Comparison of ENCODE assay signal across 8 cellular contexts in the genomic region with DNA sequence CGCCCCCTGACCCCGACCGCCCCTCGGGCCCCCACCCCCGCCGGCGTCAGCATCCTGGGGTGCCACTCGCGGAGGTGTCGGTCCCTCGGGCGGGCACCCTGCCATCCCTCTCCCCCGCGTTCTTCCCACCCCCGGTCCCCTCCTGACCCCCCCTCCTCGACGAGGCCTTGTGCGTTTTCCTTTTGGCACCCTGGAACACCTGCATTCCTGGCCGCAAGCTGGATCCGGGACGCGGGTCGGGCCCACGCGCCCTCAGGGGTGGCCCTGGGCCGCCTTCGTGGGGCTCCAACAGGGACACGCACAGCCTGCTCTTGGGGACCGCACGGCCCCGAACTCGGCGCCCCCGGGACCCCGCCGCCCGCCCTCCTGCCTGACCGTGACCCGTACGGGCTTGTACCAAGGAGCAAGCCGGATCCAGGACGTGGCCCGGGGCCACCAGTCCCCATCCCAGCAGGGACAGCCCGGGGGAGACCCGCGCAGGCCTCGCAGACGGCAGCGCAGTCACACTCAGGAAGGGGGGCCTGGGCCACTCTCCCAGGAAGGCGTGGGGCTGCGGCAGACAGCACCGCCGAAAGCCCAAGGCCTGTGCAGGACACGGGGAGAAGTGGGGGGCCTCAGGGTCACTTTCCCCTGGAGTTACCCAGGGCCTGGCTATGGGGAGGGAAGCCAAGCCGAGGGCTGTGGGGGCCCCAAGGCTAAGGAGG. TPM values are rescaled to one million over a fixed set of nuclear protein-coding genes. Genes with fewer than 3 reads are reported as not detected.
DNase-seq lines count a peak whose midpoint lies in the region; ATAC-seq and TF ChIP-seq lines count a peak whose summit lies in the region.

No MANE protein-coding gene starts in this region.

- H3K9me3 Mint-ChIP-seq in IgD-negative memory B cell = no peaks in the 10 kb centered on the region
- no peaks in the 10 kb centered on the region for H3K9me3 Mint-ChIP-seq in T-helper 2 cell treated with Interferon-gamma antibody and Interleukin-4, amounts not matched to agents 5 μg/mL and 100 μg/mL, for 36 hours

- no peaks in the 10 kb centered on the region for H3K27me3 Mint-ChIP-seq in IgD-negative memory B cell
- no peaks in the 10 kb centered on the region for H3K27me3 Mint-ChIP-seq in T-helper 2 cell treated with Interferon-gamma antibody and Interleukin-4, amounts not matched to agents 5 μg/mL and 100 μg/mL, for 36 hours (ENCODE audit: low read depth)

- H3K27ac ChIP-seq in mesenchymal stem cell (ENCODE audit: low read length, poor library complexity, severe bottlenecking) = no peak overlapping the region

- H2BK120ac ChIP-seq in mesenchymal stem cell (ENCODE audit: low read depth, low read length) = peak overlapping the region; percentile 75

- DNase-seq in AG08396 (ENCODE audit: low spot score) (peak; percentile 53), cardiac fibroblast (ENCODE audit: low read depth in 2 of 2) (no peak), mesenchymal stem cell (no peak), KG1 (lab: John Stamatoyannopoulos, UW) (no peak), pons (ENCODE audit: low spot score) (no peak)
- no peak for DNase-seq in T-helper 2 cell treated with Interferon-gamma antibody and Interleukin-4, amounts not matched to agents 5 μg/mL and 100 μg/mL, for 36 hours (ENCODE audit: low spot score)

- peak overlapping the region; percentile 36 for H3K9ac ChIP-seq in mesenchymal stem cell (ENCODE audit: low read length)

- H3K14ac ChIP-seq in mesenchymal stem cell (ENCODE audit: low read length in 2 of 2) = peak overlapping the region in 1 of 2 experiments; percentile 55

- H2BK12ac ChIP-seq in mesenchymal stem cell (ENCODE audit: low read length in 2 of 2) = peak overlapping the region in 1 of 2 experiments; percentile 21

- TF ChIP-seq CTCF in cardiac fibroblast (IDR thresholded peaks at IDR 0.05; ENCODE audit: low read depth, low read length) = no peak

- H3K4me3 ChIP-seq in cardiac fibroblast (replicated peaks in 1 of 2; ENCODE audit: low read depth in 2 of 2, low read length in 2 of 2) (peak overlapping the region; percentile 29 to 58), mesenchymal stem cell (ENCODE audit: insufficient read depth in 1 of 2, low read depth in 1 of 2, low read length in 2 of 2) (peak overlapping the region; percentile 62 to 75)

- no peaks in the 10 kb centered on the region for H3K36me3 Mint-ChIP-seq in IgD-negative memory B cell
- H3K36me3 Mint-ChIP-seq in T-helper 2 cell treated with Interferon-gamma antibody and Interleukin-4, amounts not matched to agents 5 μg/mL and 100 μg/mL, for 36 hours (ENCODE audit: low read depth) = no peaks in the 10 kb centered on the region

- H3K27ac Mint-ChIP-seq in IgD-negative memory B cell = no peak overlapping the region
- no peak overlapping the region for H3K27ac Mint-ChIP-seq in T-helper 2 cell treated with Interferon-gamma antibody and Interleukin-4, amounts not matched to agents 5 μg/mL and 100 μg/mL, for 36 hours

- no peak overlapping the region for H3K23ac ChIP-seq in mesenchymal stem cell (ENCODE audit: low read length in 2 of 2)

- peak overlapping the region; percentile 44 for H4K91ac ChIP-seq in mesenchymal stem cell (ENCODE audit: low read length)

- no peaks in the 10 kb centered on the region for H3K9me3 ChIP-seq in mesenchymal stem cell (ENCODE audit: control insufficient read depth, low read length)

- peak overlapping the region in 3 of 4 donors; percentile 48 to 77 (median 60) for H3K4me3 Mint-ChIP-seq in IgD-negative memory B cell
- no peak overlapping the region for H3K4me3 Mint-ChIP-seq in T-helper 2 cell treated with Interferon-gamma antibody and Interleukin-4, amounts not matched to agents 5 μg/mL and 100 μg/mL, for 36 hours

- peaks cover 18% of the 10 kb centered on the region for H3K79me1 ChIP-seq in mesenchymal stem cell (replicated peaks; ENCODE audit: low read length, poor library complexity, severe bottlenecking)

- peak overlapping the region; percentile 35 for H3K4me2 ChIP-seq in mesenchymal stem cell (ENCODE audit: low read length, poor library complexity, severe bottlenecking)

- no peak for ATAC-seq in HG03097 (IDR thresholded peaks at IDR 0.05; ENCODE audit: low FRiP score, unreplicated experiment)

- peak overlapping the region; percentile 33 for H4K8ac ChIP-seq in mesenchymal stem cell (ENCODE audit: low read length)

- peaks cover 4 to 12% (median 9%) of the 10 kb centered on the region in 3 donors for H3K4me1 Mint-ChIP-seq in IgD-negative memory B cell
- peaks cover 9% of the 10 kb centered on the region for H3K4me1 Mint-ChIP-seq in T-helper 2 cell treated with Interferon-gamma antibody and Interleukin-4, amounts not matched to agents 5 μg/mL and 100 μg/mL, for 36 hours (ENCODE audit: low read depth)

- H2AFZ ChIP-seq in mesenchymal stem cell (ENCODE audit: low read depth, low read length) = no peak overlapping the region

- H2BK5ac ChIP-seq in mesenchymal stem cell (ENCODE audit: low read depth, low read length, poor library complexity, severe bottlenecking) = no peak overlapping the region

- peak overlapping the region in 1 of 2 experiments; percentile 37 for H3K4ac ChIP-seq in mesenchymal stem cell (ENCODE audit: low read depth in 1 of 2, low read length in 2 of 2)

- H2AK5ac ChIP-seq in mesenchymal stem cell (ENCODE audit: low read length, severe bottlenecking) = peak overlapping the region; percentile 37

- H3K36me3 ChIP-seq in mesenchymal stem cell (ENCODE audit: control insufficient read depth in 1 of 2, insufficient read depth in 2 of 2, low read depth in 1 of 2, low read length in 2 of 2) = peaks cover 0 to 9% of the 10 kb centered on the region in 2 experiments

- H2BK15ac ChIP-seq in mesenchymal stem cell (ENCODE audit: low read depth, poor library complexity, severe bottlenecking) = no peak overlapping the region

- H3K18ac ChIP-seq in mesenchymal stem cell (ENCODE audit: low read depth in 1 of 2, low read length in 2 of 2) = peak overlapping the region in 1 of 2 experiments; percentile 72

- H3K4me1 ChIP-seq in mesenchymal stem cell (ENCODE audit: control insufficient read depth, insufficient read depth, low read depth, low read length) = peaks cover 20% of the 10 kb centered on the region

- 57% methylated on average over 45 of the region's 55 CpGs for WGBS in mesenchymal stem cell

- peaks cover 0 to 14% of the 10 kb centered on the region in 2 experiments for H3K27me3 ChIP-seq in mesenchymal stem cell (ENCODE audit: control insufficient read depth in 1 of 2, insufficient read depth in 1 of 2, low read length in 2 of 2)

RNA-seq across cellular contexts. Expression of a gene that starts 0.6 kb away (rescaled TPM):
- 15.2 TPM for polyA plus RNA-seq in IgD-negative memory B cell
- 7.5 TPM for polyA plus RNA-seq in mesenchymal stem cell (2013, experiment 1 of 2)
- polyA plus RNA-seq in mesenchymal stem cell (2013, experiment 2 of 2) = 6.8 TPM
